Comparison of ENCODE assay signal across 11 cellular contexts in the genomic region with DNA sequence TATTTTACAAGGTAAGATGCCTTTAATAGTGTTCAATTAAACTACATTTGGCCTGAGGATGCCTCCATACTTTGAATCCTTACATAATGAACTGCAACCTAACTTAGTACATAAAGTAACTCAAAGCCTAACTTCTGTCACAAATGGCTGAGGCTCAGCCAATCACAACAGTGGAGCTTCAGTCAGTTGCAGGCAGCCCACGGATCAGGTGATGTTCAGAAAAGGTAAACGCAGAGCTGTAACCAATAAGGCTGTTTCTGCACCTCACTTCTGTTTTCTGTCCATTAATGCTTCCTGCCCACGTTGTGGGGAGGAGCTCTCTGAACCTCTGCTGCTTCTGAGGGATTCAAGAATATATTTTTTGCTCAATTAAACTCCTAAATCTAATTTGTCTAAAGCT.
A peak's percentile ranks its signal among the peaks of the same experiment; 100 is the strongest.
DNase-seq lines count a peak whose midpoint lies in the region; ATAC-seq and TF ChIP-seq lines count a peak whose summit lies in the region.
"Had no signal": no experiment of that assay in that cellular context is flagged by ENCODE, and none has a peak within 500 bp of the region (broad histone marks: within the 10 kb centered on the region; RNA-seq: fewer than 3 reads in every experiment).

No MANE protein-coding gene starts in this region.

- no peak overlapping the region for H3K4me3 Mint-ChIP-seq in activated CD4-positive, alpha-beta T cell treated with anti-CD3 and anti-CD28 coated beads for 36 hours

- peaks cover 4% of the 10 kb centered on the region for H3K27me3 Mint-ChIP-seq in activated CD4-positive, alpha-beta T cell treated with anti-CD3 and anti-CD28 coated beads for 36 hours

- CTCF ChIA-PET in activated CD4-positive, alpha-beta T cell treated with anti-CD3 and anti-CD28 coated beads for 36 hours (lab: Charles Lee): interaction anchor here (1.0 to 1.3 kb wide), 2 partner anchors 30 to 32 kb away, joined by 4 to 5 read pairs; no protein-coding TSS in a partner anchor

- H3K4me1 ChIP-seq in lower lobe of right lung: no peaks in the 10 kb centered on the region

- H3K27ac Mint-ChIP-seq in activated CD4-positive, alpha-beta T cell treated with anti-CD3 and anti-CD28 coated beads for 36 hours: peak overlapping the region; percentile 55

- H3K9me3 Mint-ChIP-seq in activated CD4-positive, alpha-beta T cell treated with anti-CD3 and anti-CD28 coated beads for 36 hours (ENCODE audit: low read depth): no peaks in the 10 kb centered on the region

- H3K27me3 ChIP-seq in lower lobe of right lung (ENCODE audit: low read depth) (no peaks in the 10 kb centered on the region), dorsolateral prefrontal cortex (no peaks in the 10 kb centered on the region), brain microvascular endothelial cell (replicated peaks) (no peaks in the 10 kb centered on the region)

- H3K36me3 Mint-ChIP-seq in activated CD4-positive, alpha-beta T cell treated with anti-CD3 and anti-CD28 coated beads for 36 hours (ENCODE audit: low read depth): no peaks in the 10 kb centered on the region

- POLR2A ChIA-PET in activated CD4-positive, alpha-beta T cell treated with anti-CD3 and anti-CD28 coated beads for 36 hours (lab: Charles Lee): interaction anchor here (0.6 to 0.7 kb wide), 2 partner anchors 83 to 177 kb away, joined by 3 read pairs; no protein-coding TSS in a partner anchor

- peaks cover 15% of the 10 kb centered on the region for H3K4me1 Mint-ChIP-seq in activated CD4-positive, alpha-beta T cell treated with anti-CD3 and anti-CD28 coated beads for 36 hours

- TF ChIP-seq CTCF in lower lobe of right lung (IDR thresholded peaks at IDR 0.05) (no peak), dorsolateral prefrontal cortex (IDR thresholded peaks at IDR 0.05 in 54 of 56, conservative IDR thresholded peaks at IDR 0.05 in 2 of 56; ENCODE audit: low read depth in 1 of 56, partially characterized antibody in 56 of 56) (no peak), brain microvascular endothelial cell (IDR thresholded peaks at IDR 0.05; ENCODE audit: low read depth, low read length, missing control alignments) (no peak)

- no peak overlapping the region for H3K4me3 ChIP-seq in lower lobe of right lung
- H3K4me3 ChIP-seq in dorsolateral prefrontal cortex: no peak overlapping the region
- H3K4me3 ChIP-seq in brain microvascular endothelial cell (ENCODE audit: low read depth, low read length): no peak overlapping the region

- intact Hi-C loops in activated CD4-positive, alpha-beta T cell treated with anti-CD3 and anti-CD28 coated beads for 36 hours (cut with DNase I, micrococcal nuclease): no loop called here
- intact Hi-C loops in lower lobe of right lung (cut with DNase I): no loop called here
- intact Hi-C loops in dorsolateral prefrontal cortex (cut with DNase I): no loop called here

- no peaks in the 10 kb centered on the region for H3K36me3 ChIP-seq in lower lobe of right lung
- H3K36me3 ChIP-seq in brain microvascular endothelial cell (replicated peaks): no peaks in the 10 kb centered on the region

- ATAC-seq in activated CD4-positive, alpha-beta T cell treated with anti-CD3 and anti-CD28 coated beads for 36 hours: peak; percentile 95
- ATAC-seq in GM21619 (IDR thresholded peaks at IDR 0.05; ENCODE audit: unreplicated experiment) (peak; percentile 82), HG03460 (IDR thresholded peaks at IDR 0.05; ENCODE audit: unreplicated experiment) (peak; percentile 80), lower lobe of right lung (no peak)

- peak; percentile 33 for DNase-seq in activated CD4-positive, alpha-beta T cell treated with anti-CD3 and anti-CD28 coated beads for 36 hours
- DNase-seq in activated CD4-positive, alpha-beta T cell treated with anti-CD3 and anti-CD28 coated beads for 1 hour: no peak
- DNase-seq in lower lobe of right lung (no peak), HuH-7.5 (ENCODE audit: low spot score) (no peak), dorsolateral prefrontal cortex (no peak), brain microvascular endothelial cell (no peak)
- DNase-seq: activated CD8-positive, alpha-beta memory T cell treated with anti-CD3 and anti-CD28 coated beads, Interleukin-2, amount 50 U/mL, for 4 hours; H7; NCI-H510A had no signal

- H3K27ac ChIP-seq in lower lobe of right lung (peak overlapping the region; percentile 25), dorsolateral prefrontal cortex (no peak overlapping the region), brain microvascular endothelial cell (no peak overlapping the region)

- H3K9me3 ChIP-seq in lower lobe of right lung: no peaks in the 10 kb centered on the region

- in situ Hi-C loops in brain microvascular endothelial cell (cut with HindIII; ENCODE audit: low pct_ligation_motif_present, low sequenced_read_pairs): no loop called here

Comparison
In these comparisons a context has a peak if more than half of its experiments do, and no peak if none do; other contexts are left out.
1. ATAC-seq: peak in activated CD4-positive, alpha-beta T cell treated with anti-CD3 and anti-CD28 coated beads for 36 hours (single experiment), GM21619 (single experiment) and HG03460 (single experiment); none in lower lobe of right lung (0 of 2).